2 cellular contexts compared by ENCODE assay signal in the genomic region with DNA sequence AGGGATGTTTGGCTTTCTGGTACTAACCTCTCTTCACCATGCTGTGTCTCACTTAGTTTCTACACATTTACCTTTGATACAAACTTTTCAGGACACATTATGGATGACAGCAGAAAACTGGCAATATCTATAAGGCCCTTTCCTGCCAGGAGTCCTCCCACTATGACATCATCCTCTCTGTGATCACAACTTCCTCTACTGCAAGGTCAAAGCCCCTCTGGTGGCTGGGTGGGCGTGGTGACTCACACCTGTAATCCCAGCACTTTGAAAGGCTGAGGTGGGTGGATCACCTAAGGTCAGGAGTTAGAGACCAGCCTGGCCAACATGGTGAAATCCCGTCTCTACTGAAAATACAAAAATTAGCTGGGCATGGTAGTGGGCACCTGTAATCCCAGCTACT.
TF ChIP-seq lines count a peak whose summit lies in the region.
"Not testable (repeated sequence)": the region's sequence is repeated elsewhere in the genome, so short reads cannot be mapped to it uniquely, and the experiment has no call there.

No MANE protein-coding gene starts in this region.

TF ChIP-seq in WTC11, 78 proteins besides CTCF, POLR2A, EP300 and RAD21:
- TF ChIP-seq GABPB1 (CRISPR knock-in tag; IDR thresholded peaks at IDR 0.05) = peak; percentile 70; the same call in 1 of the 2 replicates

TF ChIP-seq in HepG2, 621 proteins besides CTCF, POLR2A, EP300 and RAD21 (continues in another document):
- TF ChIP-seq ELF3 (CRISPR knock-in tag; IDR thresholded peaks at IDR 0.05) = 0 out of 2 replicates have a peak, but pooled peaks have one; percentile 30
- peak; percentile 83 for TF ChIP-seq CREB1 (IDR thresholded peaks at IDR 0.05)
- TF ChIP-seq CREB1 (CRISPR knock-in tag; IDR thresholded peaks at IDR 0.05) = peak; percentile 67; the same call in 1 of the 2 replicates
- peak; percentile 50; the same call in 1 of the 2 replicates for TF ChIP-seq RXRA (CRISPR knock-in tag; IDR thresholded peaks at IDR 0.05)
- TF ChIP-seq, protein P1, sequence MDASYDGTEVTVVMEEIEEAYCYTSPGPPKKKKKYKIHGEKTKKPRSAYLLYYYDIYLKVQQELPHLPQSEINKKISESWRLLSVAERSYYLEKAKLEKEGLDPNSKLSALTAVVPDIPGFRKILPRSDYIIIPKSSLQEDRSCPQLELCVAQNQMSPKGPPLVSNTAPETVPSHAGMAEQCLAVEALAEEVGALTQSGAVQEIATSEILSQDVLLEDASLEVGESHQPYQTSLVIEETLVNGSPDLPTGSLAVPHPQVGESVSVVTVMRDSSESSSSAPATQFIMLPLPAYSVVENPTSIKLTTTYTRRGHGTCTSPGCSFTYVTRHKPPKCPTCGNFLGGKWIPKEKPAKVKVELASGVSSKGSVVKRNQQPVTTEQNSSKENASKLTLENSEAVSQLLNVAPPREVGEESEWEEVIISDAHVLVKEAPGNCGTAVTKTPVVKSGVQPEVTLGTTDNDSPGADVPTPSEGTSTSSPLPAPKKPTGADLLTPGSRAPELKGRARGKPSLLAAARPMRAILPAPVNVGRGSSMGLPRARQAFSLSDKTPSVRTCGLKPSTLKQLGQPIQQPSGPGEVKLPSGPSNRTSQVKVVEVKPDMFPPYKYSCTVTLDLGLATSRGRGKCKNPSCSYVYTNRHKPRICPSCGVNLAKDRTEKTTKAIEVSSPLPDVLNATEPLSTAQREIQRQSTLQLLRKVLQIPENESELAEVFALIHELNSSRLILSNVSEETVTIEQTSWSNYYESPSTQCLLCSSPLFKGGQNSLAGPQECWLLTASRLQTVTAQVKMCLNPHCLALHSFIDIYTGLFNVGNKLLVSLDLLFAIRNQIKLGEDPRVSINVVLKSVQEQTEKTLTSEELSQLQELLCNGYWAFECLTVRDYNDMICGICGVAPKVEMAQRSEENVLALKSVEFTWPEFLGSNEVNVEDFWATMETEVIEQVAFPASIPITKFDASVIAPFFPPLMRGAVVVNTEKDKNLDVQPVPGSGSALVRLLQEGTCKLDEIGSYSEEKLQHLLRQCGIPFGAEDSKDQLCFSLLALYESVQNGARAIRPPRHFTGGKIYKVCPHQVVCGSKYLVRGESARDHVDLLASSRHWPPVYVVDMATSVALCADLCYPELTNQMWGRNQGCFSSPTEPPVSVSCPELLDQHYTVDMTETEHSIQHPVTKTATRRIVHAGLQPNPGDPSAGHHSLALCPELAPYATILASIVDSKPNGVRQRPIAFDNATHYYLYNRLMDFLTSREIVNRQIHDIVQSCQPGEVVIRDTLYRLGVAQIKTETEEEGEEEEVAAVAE (CRISPR knock-in tag; IDR thresholded peaks at IDR 0.05; ENCODE audit: borderline replicate concordance) = 0 out of 2 replicates have a peak, but pooled peaks have one; percentile 18
- peak; percentile 42; the same call in 1 of the 2 replicates for TF ChIP-seq FOSL1 (CRISPR knock-in tag; IDR thresholded peaks at IDR 0.05; ENCODE audit: borderline replicate concordance)
- TF ChIP-seq JUND (CRISPR knock-in tag; IDR thresholded peaks at IDR 0.05) = peak; percentile 16; the same call in 1 of the 2 replicates
- TF ChIP-seq GABPA (IDR thresholded peaks at IDR 0.05; ENCODE audit: low read depth, low read length); ATF7 (CRISPR knock-in tag; IDR thresholded peaks at IDR 0.05): not testable (repeated sequence)
- peak; percentile 64 for TF ChIP-seq GABPA (CRISPR knock-in tag; IDR thresholded peaks at IDR 0.05; ENCODE audit: low read depth)
- 0 out of 2 replicates have a peak, but pooled peaks have one; percentile 25 for TF ChIP-seq MED1 (CRISPR knock-in tag; IDR thresholded peaks at IDR 0.05)
- TF ChIP-seq, protein P2, sequence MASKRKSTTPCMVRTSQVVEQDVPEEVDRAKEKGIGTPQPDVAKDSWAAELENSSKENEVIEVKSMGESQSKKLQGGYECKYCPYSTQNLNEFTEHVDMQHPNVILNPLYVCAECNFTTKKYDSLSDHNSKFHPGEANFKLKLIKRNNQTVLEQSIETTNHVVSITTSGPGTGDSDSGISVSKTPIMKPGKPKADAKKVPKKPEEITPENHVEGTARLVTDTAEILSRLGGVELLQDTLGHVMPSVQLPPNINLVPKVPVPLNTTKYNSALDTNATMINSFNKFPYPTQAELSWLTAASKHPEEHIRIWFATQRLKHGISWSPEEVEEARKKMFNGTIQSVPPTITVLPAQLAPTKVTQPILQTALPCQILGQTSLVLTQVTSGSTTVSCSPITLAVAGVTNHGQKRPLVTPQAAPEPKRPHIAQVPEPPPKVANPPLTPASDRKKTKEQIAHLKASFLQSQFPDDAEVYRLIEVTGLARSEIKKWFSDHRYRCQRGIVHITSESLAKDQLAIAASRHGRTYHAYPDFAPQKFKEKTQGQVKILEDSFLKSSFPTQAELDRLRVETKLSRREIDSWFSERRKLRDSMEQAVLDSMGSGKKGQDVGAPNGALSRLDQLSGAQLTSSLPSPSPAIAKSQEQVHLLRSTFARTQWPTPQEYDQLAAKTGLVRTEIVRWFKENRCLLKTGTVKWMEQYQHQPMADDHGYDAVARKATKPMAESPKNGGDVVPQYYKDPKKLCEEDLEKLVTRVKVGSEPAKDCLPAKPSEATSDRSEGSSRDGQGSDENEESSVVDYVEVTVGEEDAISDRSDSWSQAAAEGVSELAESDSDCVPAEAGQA (IDR thresholded peaks at IDR 0.05; ENCODE audit: low read depth) = 0 out of 2 replicates have a peak, but pooled peaks have one; percentile 33
- TF ChIP-seq, protein P2 (CRISPR knock-in tag; IDR thresholded peaks at IDR 0.05; ENCODE audit: borderline replicate concordance) = not testable (repeated sequence)
- peak; percentile 46 for TF ChIP-seq GABPB1 (CRISPR knock-in tag; IDR thresholded peaks at IDR 0.05)
- TF ChIP-seq SAP130 (CRISPR knock-in tag; IDR thresholded peaks at IDR 0.05; ENCODE audit: low read depth) = peak; percentile 72
- 0 out of 2 replicates have a peak, but pooled peaks have one; percentile 19 for TF ChIP-seq SP5 (CRISPR knock-in tag; IDR thresholded peaks at IDR 0.05; ENCODE audit: borderline replicate concordance, low read depth)
- TF ChIP-seq ZBTB21 (CRISPR knock-in tag; IDR thresholded peaks at IDR 0.05) = peak; percentile 81
- TF ChIP-seq ATF7 (IDR thresholded peaks at IDR 0.05) = peak; percentile 95
- TF ChIP-seq, protein P3, sequence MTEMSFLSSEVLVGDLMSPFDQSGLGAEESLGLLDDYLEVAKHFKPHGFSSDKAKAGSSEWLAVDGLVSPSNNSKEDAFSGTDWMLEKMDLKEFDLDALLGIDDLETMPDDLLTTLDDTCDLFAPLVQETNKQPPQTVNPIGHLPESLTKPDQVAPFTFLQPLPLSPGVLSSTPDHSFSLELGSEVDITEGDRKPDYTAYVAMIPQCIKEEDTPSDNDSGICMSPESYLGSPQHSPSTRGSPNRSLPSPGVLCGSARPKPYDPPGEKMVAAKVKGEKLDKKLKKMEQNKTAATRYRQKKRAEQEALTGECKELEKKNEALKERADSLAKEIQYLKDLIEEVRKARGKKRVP (CRISPR knock-in tag; IDR thresholded peaks at IDR 0.05) = 0 out of 4 replicates have a peak, but pooled peaks of 1 of the 2 experiments have one; percentile 43
- TF ChIP-seq, protein P4, sequence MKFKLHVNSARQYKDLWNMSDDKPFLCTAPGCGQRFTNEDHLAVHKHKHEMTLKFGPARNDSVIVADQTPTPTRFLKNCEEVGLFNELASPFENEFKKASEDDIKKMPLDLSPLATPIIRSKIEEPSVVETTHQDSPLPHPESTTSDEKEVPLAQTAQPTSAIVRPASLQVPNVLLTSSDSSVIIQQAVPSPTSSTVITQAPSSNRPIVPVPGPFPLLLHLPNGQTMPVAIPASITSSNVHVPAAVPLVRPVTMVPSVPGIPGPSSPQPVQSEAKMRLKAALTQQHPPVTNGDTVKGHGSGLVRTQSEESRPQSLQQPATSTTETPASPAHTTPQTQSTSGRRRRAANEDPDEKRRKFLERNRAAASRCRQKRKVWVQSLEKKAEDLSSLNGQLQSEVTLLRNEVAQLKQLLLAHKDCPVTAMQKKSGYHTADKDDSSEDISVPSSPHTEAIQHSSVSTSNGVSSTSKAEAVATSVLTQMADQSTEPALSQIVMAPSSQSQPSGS (CRISPR knock-in tag; IDR thresholded peaks at IDR 0.05) = peak; percentile 55; the same call in 1 of the 2 replicates
- TF ChIP-seq, protein P5, sequence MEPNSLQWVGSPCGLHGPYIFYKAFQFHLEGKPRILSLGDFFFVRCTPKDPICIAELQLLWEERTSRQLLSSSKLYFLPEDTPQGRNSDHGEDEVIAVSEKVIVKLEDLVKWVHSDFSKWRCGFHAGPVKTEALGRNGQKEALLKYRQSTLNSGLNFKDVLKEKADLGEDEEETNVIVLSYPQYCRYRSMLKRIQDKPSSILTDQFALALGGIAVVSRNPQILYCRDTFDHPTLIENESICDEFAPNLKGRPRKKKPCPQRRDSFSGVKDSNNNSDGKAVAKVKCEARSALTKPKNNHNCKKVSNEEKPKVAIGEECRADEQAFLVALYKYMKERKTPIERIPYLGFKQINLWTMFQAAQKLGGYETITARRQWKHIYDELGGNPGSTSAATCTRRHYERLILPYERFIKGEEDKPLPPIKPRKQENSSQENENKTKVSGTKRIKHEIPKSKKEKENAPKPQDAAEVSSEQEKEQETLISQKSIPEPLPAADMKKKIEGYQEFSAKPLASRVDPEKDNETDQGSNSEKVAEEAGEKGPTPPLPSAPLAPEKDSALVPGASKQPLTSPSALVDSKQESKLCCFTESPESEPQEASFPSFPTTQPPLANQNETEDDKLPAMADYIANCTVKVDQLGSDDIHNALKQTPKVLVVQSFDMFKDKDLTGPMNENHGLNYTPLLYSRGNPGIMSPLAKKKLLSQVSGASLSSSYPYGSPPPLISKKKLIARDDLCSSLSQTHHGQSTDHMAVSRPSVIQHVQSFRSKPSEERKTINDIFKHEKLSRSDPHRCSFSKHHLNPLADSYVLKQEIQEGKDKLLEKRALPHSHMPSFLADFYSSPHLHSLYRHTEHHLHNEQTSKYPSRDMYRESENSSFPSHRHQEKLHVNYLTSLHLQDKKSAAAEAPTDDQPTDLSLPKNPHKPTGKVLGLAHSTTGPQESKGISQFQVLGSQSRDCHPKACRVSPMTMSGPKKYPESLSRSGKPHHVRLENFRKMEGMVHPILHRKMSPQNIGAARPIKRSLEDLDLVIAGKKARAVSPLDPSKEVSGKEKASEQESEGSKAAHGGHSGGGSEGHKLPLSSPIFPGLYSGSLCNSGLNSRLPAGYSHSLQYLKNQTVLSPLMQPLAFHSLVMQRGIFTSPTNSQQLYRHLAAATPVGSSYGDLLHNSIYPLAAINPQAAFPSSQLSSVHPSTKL (CRISPR knock-in tag; IDR thresholded peaks at IDR 0.05) = peak; percentile 41; the same call in 1 of the 2 replicates
- TF ChIP-seq, protein P6, sequence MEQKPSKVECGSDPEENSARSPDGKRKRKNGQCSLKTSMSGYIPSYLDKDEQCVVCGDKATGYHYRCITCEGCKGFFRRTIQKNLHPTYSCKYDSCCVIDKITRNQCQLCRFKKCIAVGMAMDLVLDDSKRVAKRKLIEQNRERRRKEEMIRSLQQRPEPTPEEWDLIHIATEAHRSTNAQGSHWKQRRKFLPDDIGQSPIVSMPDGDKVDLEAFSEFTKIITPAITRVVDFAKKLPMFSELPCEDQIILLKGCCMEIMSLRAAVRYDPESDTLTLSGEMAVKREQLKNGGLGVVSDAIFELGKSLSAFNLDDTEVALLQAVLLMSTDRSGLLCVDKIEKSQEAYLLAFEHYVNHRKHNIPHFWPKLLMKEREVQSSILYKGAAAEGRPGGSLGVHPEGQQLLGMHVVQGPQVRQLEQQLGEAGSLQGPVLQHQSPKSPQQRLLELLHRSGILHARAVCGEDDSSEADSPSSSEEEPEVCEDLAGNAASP (CRISPR knock-in tag; IDR thresholded peaks at IDR 0.05; ENCODE audit: borderline replicate concordance) = 0 out of 2 replicates have a peak, but pooled peaks have one; percentile 15
- TF ChIP-seq FOSL2 (CRISPR knock-in tag; IDR thresholded peaks at IDR 0.05) = peak; percentile 93
- TF ChIP-seq JUN (CRISPR knock-in tag; IDR thresholded peaks at IDR 0.05) = 0 out of 2 replicates have a peak, but pooled peaks have one; percentile 58
- peak; percentile 45; the same call in 1 of the 2 replicates for TF ChIP-seq RARA (CRISPR knock-in tag; IDR thresholded peaks at IDR 0.05)
- TF ChIP-seq ZNF263 (CRISPR knock-in tag; IDR thresholded peaks at IDR 0.05) = peak; percentile 81; the same call in 1 of the 2 replicates
- peak; percentile 37; the same call in 1 of the 2 replicates for TF ChIP-seq NR2C2 (CRISPR knock-in tag; IDR thresholded peaks at IDR 0.05; ENCODE audit: borderline replicate concordance)
- TF ChIP-seq ETV5 (CRISPR knock-in tag; IDR thresholded peaks at IDR 0.05; ENCODE audit: borderline replicate concordance) = peak; percentile 54; the same call in 1 of the 2 replicates
- TF ChIP-seq HOXA3 (CRISPR knock-in tag; IDR thresholded peaks at IDR 0.05) = peak; percentile 31; the same call in 1 of the 2 replicates
- TF ChIP-seq, protein P7, sequence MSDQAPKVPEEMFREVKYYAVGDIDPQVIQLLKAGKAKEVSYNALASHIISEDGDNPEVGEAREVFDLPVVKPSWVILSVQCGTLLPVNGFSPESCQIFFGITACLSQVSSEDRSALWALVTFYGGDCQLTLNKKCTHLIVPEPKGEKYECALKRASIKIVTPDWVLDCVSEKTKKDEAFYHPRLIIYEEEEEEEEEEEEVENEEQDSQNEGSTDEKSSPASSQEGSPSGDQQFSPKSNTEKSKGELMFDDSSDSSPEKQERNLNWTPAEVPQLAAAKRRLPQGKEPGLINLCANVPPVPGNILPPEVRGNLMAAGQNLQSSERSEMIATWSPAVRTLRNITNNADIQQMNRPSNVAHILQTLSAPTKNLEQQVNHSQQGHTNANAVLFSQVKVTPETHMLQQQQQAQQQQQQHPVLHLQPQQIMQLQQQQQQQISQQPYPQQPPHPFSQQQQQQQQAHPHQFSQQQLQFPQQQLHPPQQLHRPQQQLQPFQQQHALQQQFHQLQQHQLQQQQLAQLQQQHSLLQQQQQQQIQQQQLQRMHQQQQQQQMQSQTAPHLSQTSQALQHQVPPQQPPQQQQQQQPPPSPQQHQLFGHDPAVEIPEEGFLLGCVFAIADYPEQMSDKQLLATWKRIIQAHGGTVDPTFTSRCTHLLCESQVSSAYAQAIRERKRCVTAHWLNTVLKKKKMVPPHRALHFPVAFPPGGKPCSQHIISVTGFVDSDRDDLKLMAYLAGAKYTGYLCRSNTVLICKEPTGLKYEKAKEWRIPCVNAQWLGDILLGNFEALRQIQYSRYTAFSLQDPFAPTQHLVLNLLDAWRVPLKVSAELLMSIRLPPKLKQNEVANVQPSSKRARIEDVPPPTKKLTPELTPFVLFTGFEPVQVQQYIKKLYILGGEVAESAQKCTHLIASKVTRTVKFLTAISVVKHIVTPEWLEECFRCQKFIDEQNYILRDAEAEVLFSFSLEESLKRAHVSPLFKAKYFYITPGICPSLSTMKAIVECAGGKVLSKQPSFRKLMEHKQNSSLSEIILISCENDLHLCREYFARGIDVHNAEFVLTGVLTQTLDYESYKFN (CRISPR knock-in tag; conservative IDR thresholded peaks at IDR 0.05) = 0 out of 2 replicates have a peak, but pooled peaks have one; percentile 37
